ENCODE assay signal across 13 cellular contexts in the genomic region with DNA sequence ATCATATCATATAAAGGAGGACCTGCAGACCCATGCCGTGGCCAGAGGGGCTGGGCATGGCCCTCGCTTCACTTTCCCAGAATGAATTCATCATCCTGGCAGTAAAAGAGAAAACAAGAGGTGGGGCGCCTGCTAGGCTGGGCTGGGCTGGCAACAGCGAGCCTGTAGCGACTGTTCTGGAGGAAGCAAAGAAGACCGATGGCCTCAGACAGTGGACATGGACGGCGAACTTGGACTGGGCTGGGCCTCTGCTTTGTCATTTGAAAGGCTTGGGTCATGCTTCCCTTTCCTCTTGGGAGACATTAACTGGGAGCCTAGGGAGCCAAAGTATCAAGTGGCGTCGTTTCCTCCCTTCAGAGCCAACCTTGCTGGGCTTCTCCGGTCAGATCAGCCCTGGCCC. TPM values are rescaled to one million over a fixed set of nuclear protein-coding genes. Genes with fewer than 3 reads are reported as not detected.
DNase-seq lines count a peak whose midpoint lies in the region; ATAC-seq and TF ChIP-seq lines count a peak whose summit lies in the region.
"Had no signal": no experiment of that assay in that cellular context is flagged by ENCODE, and none has a peak within 500 bp of the region (broad histone marks: within the 10 kb centered on the region; RNA-seq: fewer than 3 reads in every experiment).

No MANE protein-coding gene starts in this region.

- DNase-seq in NCI-H2196 (lab: John Stamatoyannopoulos, UW; ENCODE audit: unreplicated experiment), result peak; percentile 72
- no peak for DNase-seq in NCI-H2196 treated with DMSO at 0.1 percent for 48 hours (lab: John Stamatoyannopoulos, UW; ENCODE audit: unreplicated experiment)
- DNase-seq in right atrium auricular region (ENCODE audit: low spot score), result no peak
- DNase-seq in type B pancreatic cell (ENCODE audit: extremely low spot score, unreplicated experiment), result no peak
- no peak for DNase-seq in activated CD8-positive, alpha-beta memory T cell treated with anti-CD3 and anti-CD28 coated beads, Interleukin-2, amount 10 ng/mL, durations not matched to agents 7 days and 5 days
- DNase-seq in NCI-H128 (lab: John Stamatoyannopoulos, UW; ENCODE audit: unreplicated experiment), result no peak
- no peak for DNase-seq in NCI-H2227 treated with DMSO at 0.1 percent for 48 hours (lab: John Stamatoyannopoulos, UW)
- DNase-seq: activated naive CD8-positive, alpha-beta T cell treated with anti-CD3 and anti-CD28 coated beads, Interleukin-2, amount 50 U/mL, for 24 hours; NCI-H1048 had no signal

- CTCF ChIA-PET in activated CD8-positive, alpha-beta memory T cell treated with anti-CD3 and anti-CD28 coated beads, Interleukin-2, amount 10 ng/mL, durations not matched to agents 7 days and 5 days (lab: Charles Lee), result no interaction called here

- H3K79me2 ChIP-seq in neural cell (replicated peaks; ENCODE audit: insufficient read depth, low read length), result no peaks in the 10 kb centered on the region

- H3K9me3 Mint-ChIP-seq in type B pancreatic cell, result no peaks in the 10 kb centered on the region
- no peaks in the 10 kb centered on the region for H3K9me3 Mint-ChIP-seq in activated CD8-positive, alpha-beta memory T cell treated with anti-CD3 and anti-CD28 coated beads, Interleukin-2, amount 10 ng/mL, durations not matched to agents 7 days and 5 days (ENCODE audit: low read depth)
- H3K9me3 Mint-ChIP-seq: activated naive CD8-positive, alpha-beta T cell treated with anti-CD3 and anti-CD28 coated beads, Interleukin-2, amount 50 U/mL, for 24 hours had no signal

- H3K4me1 Mint-ChIP-seq in type B pancreatic cell (ENCODE audit: unreplicated experiment), result peaks cover 9% of the 10 kb centered on the region
- H3K4me1 Mint-ChIP-seq in activated CD8-positive, alpha-beta memory T cell treated with anti-CD3 and anti-CD28 coated beads, Interleukin-2, amount 10 ng/mL, durations not matched to agents 7 days and 5 days, result peaks cover 1% of the 10 kb centered on the region

- H3K4me3 ChIP-seq in right atrium auricular region (peak overlapping the region; percentile 15 to 45), neural cell (ENCODE audit: low read length) (peak overlapping the region; percentile 63)

- no peaks in the 10 kb centered on the region for H3K9me2 ChIP-seq in neural cell (ENCODE audit: insufficient read depth, low read length)

- H3F3A ChIP-seq in neural cell (ENCODE audit: insufficient read depth, low read length, poor library complexity, severe bottlenecking), result no peaks in the 10 kb centered on the region

- no peak overlapping the region for H3K4me2 ChIP-seq in neural cell (ENCODE audit: low read length)

- H3K36me3 Mint-ChIP-seq in type B pancreatic cell, result no peaks in the 10 kb centered on the region
- no peaks in the 10 kb centered on the region for H3K36me3 Mint-ChIP-seq in activated CD8-positive, alpha-beta memory T cell treated with anti-CD3 and anti-CD28 coated beads, Interleukin-2, amount 10 ng/mL, durations not matched to agents 7 days and 5 days

- no peak overlapping the region for H3K27ac ChIP-seq in right atrium auricular region
- no peak overlapping the region for H3K27ac ChIP-seq in neural cell (ENCODE audit: low read length)

- H3K27me3 Mint-ChIP-seq in type B pancreatic cell, result peaks cover 36% of the 10 kb centered on the region
- peaks cover 65% of the 10 kb centered on the region for H3K27me3 Mint-ChIP-seq in activated CD8-positive, alpha-beta memory T cell treated with anti-CD3 and anti-CD28 coated beads, Interleukin-2, amount 10 ng/mL, durations not matched to agents 7 days and 5 days

- H3K9me3 ChIP-seq in right atrium auricular region, result no peaks in the 10 kb centered on the region
- no peaks in the 10 kb centered on the region for H3K9me3 ChIP-seq in neural cell (ENCODE audit: low read length)

- TF ChIP-seq CTCF in right atrium auricular region (IDR thresholded peaks at IDR 0.05) (no peak), neural cell (IDR thresholded peaks at IDR 0.05; ENCODE audit: poor library complexity, severe bottlenecking) (no peak), type B pancreatic cell (conservative IDR thresholded peaks at IDR 0.05) (no peak)

- H2AFZ ChIP-seq in neural cell (ENCODE audit: low read depth, low read length), result no peak overlapping the region

- peaks cover 0 to 11% of the 10 kb centered on the region in 2 donors for H3K4me1 ChIP-seq in right atrium auricular region

- no peak overlapping the region for H3K9ac ChIP-seq in neural cell (ENCODE audit: low read length)

- ATAC-seq in activated CD8-positive, alpha-beta memory T cell treated with anti-CD3 and anti-CD28 coated beads, Interleukin-2, amount 10 ng/mL, durations not matched to agents 7 days and 5 days, result no peak
- ATAC-seq: activated naive CD8-positive, alpha-beta T cell treated with anti-CD3 and anti-CD28 coated beads, Interleukin-2, amount 50 U/mL, for 24 hours had no signal

- peaks cover 0 to 2% of the 10 kb centered on the region in 2 donors for H3K27me3 ChIP-seq in right atrium auricular region
- H3K27me3 ChIP-seq in neural cell (ENCODE audit: insufficient read depth, low read depth, low read length), result peaks cover 34% of the 10 kb centered on the region

- H3K36me3 ChIP-seq in right atrium auricular region (no peaks in the 10 kb centered on the region), neural cell (ENCODE audit: insufficient read depth, low read length) (no peaks in the 10 kb centered on the region)

- peak overlapping the region; percentile 81 for H3K4me3 Mint-ChIP-seq in type B pancreatic cell
- no peak overlapping the region for H3K4me3 Mint-ChIP-seq in activated CD8-positive, alpha-beta memory T cell treated with anti-CD3 and anti-CD28 coated beads, Interleukin-2, amount 10 ng/mL, durations not matched to agents 7 days and 5 days
- H3K4me3 Mint-ChIP-seq: activated naive CD8-positive, alpha-beta T cell treated with anti-CD3 and anti-CD28 coated beads, Interleukin-2, amount 50 U/mL, for 24 hours had no signal

- no peak for TF ChIP-seq RAD21 in neural cell (conservative IDR thresholded peaks at IDR 0.05)

- no peak for TF ChIP-seq EP300 in neural cell (conservative IDR thresholded peaks at IDR 0.05; ENCODE audit: poor library complexity, severe bottlenecking)

- no peak overlapping the region for H3K27ac Mint-ChIP-seq in type B pancreatic cell
- H3K27ac Mint-ChIP-seq in activated CD8-positive, alpha-beta memory T cell treated with anti-CD3 and anti-CD28 coated beads, Interleukin-2, amount 10 ng/mL, durations not matched to agents 7 days and 5 days, result no peak overlapping the region
- H3K27ac Mint-ChIP-seq: activated naive CD8-positive, alpha-beta T cell treated with anti-CD3 and anti-CD28 coated beads, Interleukin-2, amount 50 U/mL, for 24 hours had no signal

- H4K20me1 ChIP-seq in neural cell (ENCODE audit: insufficient read depth), result no peaks in the 10 kb centered on the region

TF ChIP-seq in neural cell, 6 proteins besides CTCF, POLR2A, EP300 and RAD21:
- TF ChIP-seq EZH2 (IDR thresholded peaks at IDR 0.05; ENCODE audit: borderline replicate concordance, insufficient read depth, low read length, poor library complexity, severe bottlenecking), result no peak
- no peak for TF ChIP-seq MXI1 (conservative IDR thresholded peaks at IDR 0.05; ENCODE audit: poor library complexity, severe bottlenecking)
- TF ChIP-seq SMC3 (conservative IDR thresholded peaks at IDR 0.05; ENCODE audit: poor library complexity), result no peak
- TF ChIP-seq, protein P1, sequence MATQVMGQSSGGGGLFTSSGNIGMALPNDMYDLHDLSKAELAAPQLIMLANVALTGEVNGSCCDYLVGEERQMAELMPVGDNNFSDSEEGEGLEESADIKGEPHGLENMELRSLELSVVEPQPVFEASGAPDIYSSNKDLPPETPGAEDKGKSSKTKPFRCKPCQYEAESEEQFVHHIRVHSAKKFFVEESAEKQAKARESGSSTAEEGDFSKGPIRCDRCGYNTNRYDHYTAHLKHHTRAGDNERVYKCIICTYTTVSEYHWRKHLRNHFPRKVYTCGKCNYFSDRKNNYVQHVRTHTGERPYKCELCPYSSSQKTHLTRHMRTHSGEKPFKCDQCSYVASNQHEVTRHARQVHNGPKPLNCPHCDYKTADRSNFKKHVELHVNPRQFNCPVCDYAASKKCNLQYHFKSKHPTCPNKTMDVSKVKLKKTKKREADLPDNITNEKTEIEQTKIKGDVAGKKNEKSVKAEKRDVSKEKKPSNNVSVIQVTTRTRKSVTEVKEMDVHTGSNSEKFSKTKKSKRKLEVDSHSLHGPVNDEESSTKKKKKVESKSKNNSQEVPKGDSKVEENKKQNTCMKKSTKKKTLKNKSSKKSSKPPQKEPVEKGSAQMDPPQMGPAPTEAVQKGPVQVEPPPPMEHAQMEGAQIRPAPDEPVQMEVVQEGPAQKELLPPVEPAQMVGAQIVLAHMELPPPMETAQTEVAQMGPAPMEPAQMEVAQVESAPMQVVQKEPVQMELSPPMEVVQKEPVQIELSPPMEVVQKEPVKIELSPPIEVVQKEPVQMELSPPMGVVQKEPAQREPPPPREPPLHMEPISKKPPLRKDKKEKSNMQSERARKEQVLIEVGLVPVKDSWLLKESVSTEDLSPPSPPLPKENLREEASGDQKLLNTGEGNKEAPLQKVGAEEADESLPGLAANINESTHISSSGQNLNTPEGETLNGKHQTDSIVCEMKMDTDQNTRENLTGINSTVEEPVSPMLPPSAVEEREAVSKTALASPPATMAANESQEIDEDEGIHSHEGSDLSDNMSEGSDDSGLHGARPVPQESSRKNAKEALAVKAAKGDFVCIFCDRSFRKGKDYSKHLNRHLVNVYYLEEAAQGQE (IDR thresholded peaks at IDR 0.05; ENCODE audit: borderline replicate concordance), result no peak
- TF ChIP-seq POLR2AphosphoS5 (IDR thresholded peaks at IDR 0.05), result no peak
- TF ChIP-seq TAF1 (IDR thresholded peaks at IDR 0.05; ENCODE audit: low read depth), result no peak

RNA-seq across cellular contexts. Expression of a gene that starts 0.4 kb away (rescaled TPM):
- not detected for total RNA-seq in right atrium auricular region
- polyA plus RNA-seq in neural cell, result not detected in 2 replicates
- not detected in 2 replicates for polyA minus RNA-seq in neural cell
- 4.7 and 10.3 TPM in 2 replicates for total RNA-seq in type B pancreatic cell (ENCODE audit: low replicate concordance)
- total RNA-seq in activated CD8-positive, alpha-beta memory T cell treated with anti-CD3 and anti-CD28 coated beads, Interleukin-2, amount 10 ng/mL, durations not matched to agents 7 days and 5 days, result not detected
- total RNA-seq: A172; T-helper 2 cell treated with Interferon-gamma antibody and Interleukin-4, amounts not matched to agents 100 ng/mL and 5 ng/mL, for 36 hours had no signal
- polyA plus RNA-seq: keratinocyte had no signal

RNA-seq across cellular contexts. Expression of a gene that starts 45.6 kb away (rescaled TPM):
- 1 to 10 TPM; 5.5 to 5.9 TPM for total RNA-seq in right atrium auricular region
- not detected in 2 replicates for polyA plus RNA-seq in neural cell
- not detected in 2 replicates for polyA minus RNA-seq in neural cell
- total RNA-seq in type B pancreatic cell (ENCODE audit: low replicate concordance), result 0.92 and 2.0 TPM in 2 replicates
- total RNA-seq in activated CD8-positive, alpha-beta memory T cell treated with anti-CD3 and anti-CD28 coated beads, Interleukin-2, amount 10 ng/mL, durations not matched to agents 7 days and 5 days, result 100 to 1,000 TPM in 1 of 2 experiments, 10 to 100 TPM in 1; 65.1 to 158 TPM

Comparison
In these comparisons a context has a peak if more than half of its experiments do, and no peak if none do; other contexts are left out.
1. RNA of a gene that starts 45.6 kb away (total RNA-seq): 65.1 to 158 TPM in activated CD8-positive, alpha-beta memory T cell treated with anti-CD3 and anti-CD28 coated beads, Interleukin-2, amount 10 ng/mL, durations not matched to agents 7 days and 5 days; 5.5 to 5.9 TPM in right atrium auricular region and 0.92 to 2.0 TPM in type B pancreatic cell; every median in the first group is over 4 times any median in the second.